In the genomic region with DNA sequence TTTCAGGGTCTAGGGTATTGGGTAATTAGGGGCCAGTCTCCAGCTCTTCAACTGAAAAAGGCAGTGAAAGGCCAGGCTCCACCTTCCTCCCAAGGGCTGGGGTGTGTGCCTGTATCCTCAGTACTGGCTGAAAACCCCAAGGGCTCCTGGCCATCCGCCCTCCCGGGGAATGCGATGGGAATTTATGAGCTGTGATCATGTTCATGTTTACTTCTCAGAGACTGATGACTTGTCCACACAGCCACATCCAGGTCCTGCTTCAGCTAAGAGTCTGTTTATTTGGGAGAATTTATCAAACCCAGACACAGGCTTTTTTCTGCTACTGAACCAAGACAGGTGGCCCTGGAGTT, we compare ENCODE assay signal across 29 cellular contexts.
DNase-seq lines count a peak whose midpoint lies in the region; ATAC-seq, FAIRE-seq and TF ChIP-seq lines count a peak whose summit lies in the region.
"Had no signal": no experiment of that assay in that cellular context is flagged by ENCODE, and none has a peak within 500 bp of the region (broad histone marks: within the 10 kb centered on the region; RNA-seq: fewer than 3 reads in every experiment).

No MANE protein-coding gene starts in this region.

- intact Hi-C loops in lower lobe of right lung (cut with DNase I) (no loop called here), transverse colon (cut with DNase I; ENCODE audit: low total_unique reads) (no loop called here)

- H3K4me3 ChIP-seq in coronary artery: no peak overlapping the region
- no peak overlapping the region for H3K4me3 ChIP-seq in lower lobe of right lung
- H3K4me3 ChIP-seq in transverse colon: no peak overlapping the region
- H3K4me3 ChIP-seq: HAP-1, K562, lung, psoas muscle, skin epidermis, uterus had no signal

- H3K27me3 ChIP-seq in lower lobe of right lung (ENCODE audit: low read depth) (no peaks in the 10 kb centered on the region), transverse colon (no peaks in the 10 kb centered on the region)
- H3K27me3 ChIP-seq: neutrophil, uterus had no signal

- TF ChIP-seq EP300 in transverse colon (IDR thresholded peaks at IDR 0.05; ENCODE audit: low read depth): no peak

- H3K4me1 ChIP-seq in lower lobe of right lung (no peaks in the 10 kb centered on the region), transverse colon (no peaks in the 10 kb centered on the region)
- H3K4me1 ChIP-seq: HAP-1, psoas muscle, uterus had no signal

- TF ChIP-seq CTCF in coronary artery (IDR thresholded peaks at IDR 0.05): no peak
- no peak for TF ChIP-seq CTCF in lower lobe of right lung (IDR thresholded peaks at IDR 0.05)
- TF ChIP-seq CTCF in transverse colon (IDR thresholded peaks at IDR 0.05): no peak

- in situ Hi-C loops in transverse colon (cut with MboI; ENCODE audit: low pct_ligation_motif_present in 1 of 4, low pct_unique_long_range_greater_than_20kb in 1 of 4, low sequenced_read_pairs in 3 of 4): no loop called here

- ATAC-seq in lower lobe of right lung: peak; percentile 61 to 64
- no peak for ATAC-seq in GM18907 (IDR thresholded peaks at IDR 0.05; ENCODE audit: unreplicated experiment)
- ATAC-seq in GM19397 (IDR thresholded peaks at IDR 0.05; ENCODE audit: unreplicated experiment): no peak
- ATAC-seq: activated naive CD8-positive, alpha-beta T cell treated with anti-CD3 and anti-CD28 coated beads, Interleukin-2, amount 50 U/mL, for 24 hours; K562; psoas muscle; T-cell had no signal

- WGBS in transverse colon (ENCODE audit: low coverage in 1 of 2), 2 donors: 60% methylated on average over 3 of the region's 3 CpGs; no CpG with 5 or more reads in 1 of the 2 donors

- TF ChIP-seq POLR2A in transverse colon (IDR thresholded peaks at IDR 0.05): no peak

- peak overlapping the region; percentile 60 to 75 for H3K27ac ChIP-seq in coronary artery
- no peak overlapping the region for H3K27ac ChIP-seq in lower lobe of right lung
- H3K27ac ChIP-seq in transverse colon: peak overlapping the region in 1 of 4 donors; percentile 1
- H3K27ac ChIP-seq: C4-2B, neutrophil, psoas muscle, uterus had no signal

- H3K36me3 ChIP-seq in lower lobe of right lung (no peaks in the 10 kb centered on the region), transverse colon (no peaks in the 10 kb centered on the region)
- H3K36me3 ChIP-seq: HAP-1, neutrophil, uterus had no signal

- no peaks in the 10 kb centered on the region for H3K9me3 ChIP-seq in lower lobe of right lung
- no peaks in the 10 kb centered on the region for H3K9me3 ChIP-seq in transverse colon
- H3K9me3 ChIP-seq: HAP-1, neutrophil, psoas muscle, uterus had no signal

- FAIRE-seq in HTR-8/SVneo (lab: Jason Lieb, UNC): no peak
- FAIRE-seq in GM19239 (lab: Jason Lieb, UNC): no peak
- FAIRE-seq: frontal cortex, K562 had no signal

- peak; percentile 17 for DNase-seq in HTR-8/SVneo (ENCODE audit: insufficient read length, low spot score)
- no peak for DNase-seq in coronary artery (ENCODE audit: low spot score)
- no peak for DNase-seq in lower lobe of right lung
- peak; percentile 15 for DNase-seq in transverse colon
- DNase-seq in GM19239 (ENCODE audit: insufficient read length, low spot score): no peak
- no peak for DNase-seq in cortex of kidney (lab: John Stamatoyannopoulos, UW)
- DNase-seq: activated CD4-positive, alpha-beta T cell treated with anti-CD3 and anti-CD28 coated beads, Interleukin-2, amount 50 U/mL, for 48 hours; activated CD8-positive, alpha-beta memory T cell treated with anti-CD3 and anti-CD28 coated beads, Interleukin-2, amount 50 U/mL, for 4 hours; activated effector memory CD4-positive, alpha-beta T cell treated with Interleukin-2 at 50 U/mL for 16 hours; activated naive CD8-positive, alpha-beta T cell treated with anti-CD3 and anti-CD28 coated beads, Interleukin-2, amount 50 U/mL, for 24 hours; erythroblast; hypothalamus; MV-4-11; NCI-H146; NCI-H2171; NCI-H510A treated with DMSO at 0.1 percent for 48 hours; stimulated activated CD4-positive, alpha-beta T cell treated with anti-CD3 and anti-CD28 coated beads, Interleukin-1b, Interleukin-23, amount 100 ng/mL, for 48 hours; T-cell; uterus had no signal

Comparison
In these comparisons a context has a peak if more than half of its experiments do, and no peak if none do; other contexts are left out.
1. DNase-seq: peak in HTR-8/SVneo (single experiment) and transverse colon (single experiment); none in coronary artery (single experiment), lower lobe of right lung (single experiment), GM19239 (single experiment) and cortex of kidney (single experiment).
2. ATAC-seq: peak in lower lobe of right lung (2 of 2); none in GM18907 (single experiment) and GM19397 (single experiment).